In genomic region chr12:4899361-4899760, GRCh38 we compare ENCODE assay signal across 1 cellular context.
TF ChIP-seq lines count a peak whose summit lies in the region.

No MANE protein-coding gene starts in this region.

TF ChIP-seq in SK-N-SH treated with all-trans-retinoic acid at 6 μM for 48 hours, 23 proteins besides CTCF, POLR2A, EP300 and RAD21 (continued from another document):
- no peak for TF ChIP-seq POU6F1 (CRISPR knock-in tag; IDR thresholded peaks at IDR 0.05; ENCODE audit: borderline replicate concordance, low read depth)
- TF ChIP-seq RARB (CRISPR knock-in tag; IDR thresholded peaks at IDR 0.05) = no peak
